8 cellular contexts compared by ENCODE assay signal in the genomic region with DNA sequence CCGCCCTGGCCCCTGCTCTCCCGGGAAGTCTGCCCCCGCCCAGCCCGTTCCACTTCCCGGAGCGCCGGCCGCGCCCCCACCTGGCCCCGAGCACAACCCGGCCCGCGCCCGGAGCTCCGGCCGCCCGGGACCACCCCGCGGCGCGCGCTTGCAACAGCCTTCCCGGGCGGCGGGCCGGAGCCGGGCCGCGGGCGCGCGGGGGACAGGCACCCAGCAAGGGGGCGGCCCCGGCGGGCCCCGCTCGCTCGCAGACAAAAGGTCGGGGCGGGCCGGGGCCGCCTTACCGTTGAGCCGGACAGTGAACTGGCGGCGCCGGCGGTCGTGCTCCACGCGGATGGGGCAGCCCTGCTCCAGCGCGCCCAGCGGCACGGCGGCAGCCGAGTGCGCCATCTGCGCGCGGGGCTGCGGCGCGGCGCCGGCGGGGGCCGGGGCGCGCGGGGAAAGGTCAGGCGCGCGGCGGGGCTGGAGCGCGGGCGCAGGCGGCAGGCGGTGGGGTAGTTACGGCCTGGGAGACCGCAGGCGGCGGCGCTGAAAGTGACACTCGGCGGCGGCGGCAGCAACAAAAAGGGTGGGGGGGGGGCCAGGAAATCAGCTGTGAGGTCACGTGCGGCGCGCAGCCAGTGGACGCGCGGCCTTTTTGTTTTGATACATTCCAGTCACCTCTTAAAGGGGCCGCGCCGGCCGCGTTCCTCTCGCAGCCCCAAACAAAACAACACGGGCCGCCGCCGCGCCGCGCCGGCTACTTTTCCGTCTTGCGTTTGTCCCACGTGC. TPM values are rescaled to one million over a fixed set of nuclear protein-coding genes. Genes with fewer than 3 reads are reported as not detected.
DNase-seq lines count a peak whose midpoint lies in the region; ATAC-seq and TF ChIP-seq lines count a peak whose summit lies in the region.

A gene with protein sequence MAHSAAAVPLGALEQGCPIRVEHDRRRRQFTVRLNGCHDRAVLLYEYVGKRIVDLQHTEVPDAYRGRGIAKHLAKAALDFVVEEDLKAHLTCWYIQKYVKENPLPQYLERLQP (minus strand): TSS at position 536 of the 771 bp plus-strand sequence. CDS start 146 bp downstream, at position 390.

- H3K27ac ChIP-seq in coronary artery: peak within 1 kb of the TSS; percentile 75 to 90

- ATAC-seq in HG02973 (IDR thresholded peaks at IDR 0.05; ENCODE audit: unreplicated experiment): peak; percentile 57
- ATAC-seq in left lobe of liver: peak; percentile 87

- TF ChIP-seq CTCF in coronary artery (IDR thresholded peaks at IDR 0.05): no peak

- H3K4me3 ChIP-seq in coronary artery: peak within 1 kb of the TSS; percentile 84

- peak; percentile 17 for DNase-seq in DMS79 treated with DMSO at 0.1 percent for 48 hours (lab: John Stamatoyannopoulos, UW)
- DNase-seq in DMS79 (lab: John Stamatoyannopoulos, UW): no peak
- DNase-seq in NCI-H446 (lab: John Stamatoyannopoulos, UW): peak; percentile 44 to 67
- DNase-seq in activated CD4-positive, alpha-beta T cell treated with anti-CD3 and anti-CD28 coated beads for 48 hours: peak; percentile 82
- peak; percentile 89 for DNase-seq in coronary artery (ENCODE audit: low spot score)
- DNase-seq in left lobe of liver (ENCODE audit: low spot score): peak; percentile 90
- DNase-seq in stimulated activated CD4-positive, alpha-beta T cell treated with anti-CD3 and anti-CD28 coated beads, Interleukin-1b, Interleukin-23, amount 100 ng/mL, for 48 hours: peak; percentile 73

RNA-seq across cellular contexts. Expression of the gene that starts here (rescaled TPM):
- total RNA-seq in left lobe of liver: 5.9 TPM
